ENCODE assay signal across 17 cellular contexts in genomic region chr1:187046293-187046692, GRCh38.
DNase-seq lines count a peak whose midpoint lies in the region; ATAC-seq and TF ChIP-seq lines count a peak whose summit lies in the region.
"Had no signal": no experiment of that assay in that cellular context is flagged by ENCODE, and none has a peak within 500 bp of the region (broad histone marks: within the 10 kb centered on the region; RNA-seq: fewer than 3 reads in every experiment).

No MANE protein-coding gene starts in this region.

- no peak overlapping the region for H3K4me2 ChIP-seq in GM23338
- H3K4me2 ChIP-seq: BLaER1 had no signal

- H3K9me3 Mint-ChIP-seq in GM23338 (no peaks in the 10 kb centered on the region), endodermal cell (no peaks in the 10 kb centered on the region)
- H3K9me3 Mint-ChIP-seq: CD8-positive, alpha-beta T cell had no signal

- H3K27ac Mint-ChIP-seq in GM23338 (no peak overlapping the region), endodermal cell (no peak overlapping the region)
- H3K27ac Mint-ChIP-seq: CD8-positive, alpha-beta T cell had no signal

- peak; percentile 52 for ATAC-seq in GM23338
- ATAC-seq: CD8-positive, alpha-beta T cell had no signal

- H3K36me3 Mint-ChIP-seq in GM23338 (ENCODE audit: low read depth) (no peaks in the 10 kb centered on the region), endodermal cell (ENCODE audit: low read depth) (no peaks in the 10 kb centered on the region)
- H3K36me3 Mint-ChIP-seq: CD14-positive monocyte; CD8-positive, alpha-beta T cell had no signal

- no peak overlapping the region for H3K27ac ChIP-seq in GM23338 (ENCODE audit: low read depth)
- H3K27ac ChIP-seq in endodermal cell (ENCODE audit: low read depth, low read length), result no peak overlapping the region
- H3K27ac ChIP-seq: BLaER1 had no signal

- no peaks in the 10 kb centered on the region for H4K20me1 ChIP-seq in GM23338 (replicated peaks; ENCODE audit: insufficient read depth)
- H4K20me1 ChIP-seq: BLaER1 had no signal

- H3K27me3 Mint-ChIP-seq in GM23338 (ENCODE audit: insufficient read depth, low read depth, poor library complexity) (peaks cover 1% of the 10 kb centered on the region), endodermal cell (ENCODE audit: insufficient read depth) (no peaks in the 10 kb centered on the region)

- no peak overlapping the region; the same call in 1 of the 2 replicates for H2AFZ ChIP-seq in GM23338

- peaks cover 22% of the 10 kb centered on the region for H3K4me1 Mint-ChIP-seq in GM23338
- peaks cover 22% of the 10 kb centered on the region for H3K4me1 Mint-ChIP-seq in endodermal cell
- H3K4me1 Mint-ChIP-seq: CD14-positive monocyte had no signal

- H3F3A ChIP-seq in GM23338 (replicated peaks; ENCODE audit: low read depth), result no peaks in the 10 kb centered on the region

- H3K9me3 ChIP-seq in endodermal cell (ENCODE audit: control insufficient read depth, low read length), result no peaks in the 10 kb centered on the region
- H3K9me3 ChIP-seq: BLaER1, HAP-1 had no signal

- H3K27me3 ChIP-seq in GM23338 (ENCODE audit: insufficient read depth) (no peaks in the 10 kb centered on the region), endodermal cell (ENCODE audit: control insufficient read depth, insufficient read depth, low read length, poor library complexity, severe bottlenecking) (no peaks in the 10 kb centered on the region)
- H3K27me3 ChIP-seq: BLaER1 had no signal

- H3K4me1 ChIP-seq in GM23338 (ENCODE audit: insufficient read depth) (peaks cover 16% of the 10 kb centered on the region), endodermal cell (ENCODE audit: control insufficient read depth, insufficient read depth, low read length) (peaks cover 8% of the 10 kb centered on the region)
- H3K4me1 ChIP-seq: BLaER1 had no signal

- H3K9me2 ChIP-seq in GM23338 (ENCODE audit: insufficient read depth), result no peaks in the 10 kb centered on the region

- no peak overlapping the region for H3K4me3 ChIP-seq in GM23338
- no peak overlapping the region for H3K4me3 ChIP-seq in endodermal cell (ENCODE audit: low read length)
- H3K4me3 ChIP-seq: BLaER1, HAP-1 had no signal

- TF ChIP-seq CTCF in GM23338 (conservative IDR thresholded peaks at IDR 0.05; ENCODE audit: low read depth in 2 of 2) (no peak), endodermal cell (conservative IDR thresholded peaks at IDR 0.05) (no peak)

- H3K36me3 ChIP-seq in GM23338 (ENCODE audit: insufficient read depth) (no peaks in the 10 kb centered on the region), endodermal cell (ENCODE audit: control insufficient read depth, insufficient read depth, low read length) (no peaks in the 10 kb centered on the region)
- H3K36me3 ChIP-seq: BLaER1, HAP-1 had no signal

- no peaks in the 10 kb centered on the region for H3K79me2 ChIP-seq in GM23338 (replicated peaks; ENCODE audit: insufficient read depth)

- DNase-seq in ELF-1 (ENCODE audit: low read depth, low spot score), result peak; percentile 51
- DNase-seq in GM23338 (ENCODE audit: low spot score), result no peak
- DNase-seq in UCSD-AML1 (lab: John Stamatoyannopoulos, UW; ENCODE audit: unreplicated experiment), result peak; percentile 7
- peak; percentile 47 for DNase-seq in endodermal cell
- no peak for DNase-seq in NCI-H1436 treated with DMSO at 0.1 percent for 48 hours (lab: John Stamatoyannopoulos, UW)
- DNase-seq in SW 1271 (lab: John Stamatoyannopoulos, UW), result no peak
- DNase-seq in CD1c-positive myeloid dendritic cell (ENCODE audit: extremely low spot score), result no peak
- no peak for DNase-seq in cerebellum (ENCODE audit: low spot score)
- DNase-seq: 8988T; Calu3; CD8-positive, alpha-beta T cell; DMS79 treated with DMSO at 0.1 percent for 48 hours; GDM1; GOT3 had no signal

- no peak overlapping the region for H3K9ac ChIP-seq in endodermal cell (ENCODE audit: extremely low read depth, low read length, poor library complexity, severe bottlenecking)
- H3K9ac ChIP-seq: BLaER1 had no signal

- H3K4me3 Mint-ChIP-seq in GM23338, result no peak overlapping the region
- no peak overlapping the region for H3K4me3 Mint-ChIP-seq in endodermal cell
- H3K4me3 Mint-ChIP-seq: CD14-positive monocyte; CD8-positive, alpha-beta T cell had no signal

- WGBS in endodermal cell (ENCODE audit: insufficient coverage in 1 of 2, insufficient read length in 1 of 2), 2 experiments, result 94% methylated on average over 5 of the region's 5 CpGs

TF ChIP-seq in GM23338, 12 proteins besides CTCF, POLR2A, EP300 and RAD21:
- TF ChIP-seq NANOG (IDR thresholded peaks at IDR 0.05; ENCODE audit: borderline replicate concordance) (no peak), ZNF462 (CRISPR knock-in tag; IDR thresholded peaks at IDR 0.05) (no peak), ETS1 (IDR thresholded peaks at IDR 0.05) (no peak), STAT1 (IDR thresholded peaks at IDR 0.05; ENCODE audit: unreplicated experiment) (no peak), CREB1 (CRISPR knock-in tag; IDR thresholded peaks at IDR 0.05; ENCODE audit: low read depth) (no peak)

Comparison
In these comparisons a context has a peak if more than half of its experiments do, and no peak if none do; other contexts are left out.
1. DNase-seq: peak in ELF-1 (single experiment), UCSD-AML1 (single experiment) and endodermal cell (single experiment); none in GM23338 (single experiment), NCI-H1436 treated with DMSO at 0.1 percent for 48 hours (single experiment), SW 1271 (0 of 2), CD1c-positive myeloid dendritic cell (single experiment) and cerebellum (single experiment).